ENCODE assay signal across 16 cellular contexts in the genomic region with DNA sequence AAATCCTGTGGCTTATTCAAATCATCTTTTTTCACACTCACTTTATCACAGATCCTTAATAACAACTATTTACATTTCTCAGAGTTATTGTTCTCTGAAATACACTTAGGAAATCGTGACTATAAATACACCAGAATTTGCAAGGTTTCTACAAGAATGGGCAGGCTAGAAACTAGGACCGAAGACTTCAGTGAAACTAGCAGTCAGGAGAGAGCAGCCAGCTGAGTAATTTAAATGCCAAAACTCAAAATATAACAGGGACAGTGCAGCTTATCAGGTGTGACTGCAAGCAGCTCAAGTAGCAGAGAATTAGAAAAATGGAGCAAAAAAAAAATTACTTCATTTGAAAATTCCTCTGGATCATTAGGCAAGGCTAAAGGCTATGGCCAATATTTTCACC.
A peak's percentile ranks its signal among the peaks of the same experiment; 100 is the strongest.
DNase-seq lines count a peak whose midpoint lies in the region; ATAC-seq and TF ChIP-seq lines count a peak whose summit lies in the region.
"Had no signal": no experiment of that assay in that cellular context is flagged by ENCODE, and none has a peak within 500 bp of the region (broad histone marks: within the 10 kb centered on the region; RNA-seq: fewer than 3 reads in every experiment).

No MANE protein-coding gene starts in this region.

- H3K9me3 Mint-ChIP-seq in immature natural killer cell, result peaks cover 0 to 4% (median 0%) of the 10 kb centered on the region in 6 donors
- H3K9me3 Mint-ChIP-seq: CD4-positive, alpha-beta T cell; GM23338 had no signal

- no TSS peak for BruUV-seq in Panc1 (replicated peaks; lab: Mats Ljungman, UMichigan)

- no peak overlapping the region for H3K4me3 ChIP-seq in Panc1 (ENCODE audit: low read depth in 2 of 2, low read length in 2 of 2)
- H3K4me3 ChIP-seq: GM12878, GM23338 had no signal

- DNase-seq in Panc1 (ENCODE audit: low read depth, low spot score) (no peak), immature natural killer cell (no peak), OCI-M1 (lab: John Stamatoyannopoulos, UW) (no peak)
- DNase-seq: C1 segment of cervical spinal cord; Calu3; CD4-positive, alpha-beta T cell; DMS 273 treated with DMSO at 0.1 percent for 48 hours; H7 had no signal

- POLR2A ChIA-PET in Panc1 (lab: Charles Lee), result no interaction called here

- H3K27me3 ChIP-seq in Panc1 (ENCODE audit: control insufficient read depth, insufficient read depth, low read length), result no peaks in the 10 kb centered on the region

- TF ChIP-seq CTCF in Panc1 (IDR thresholded peaks at IDR 0.05), result no peak

- in situ Hi-C loops in Panc1 (cut with HindIII; ENCODE audit: low pct_unique_long_range_greater_than_20kb, low sequenced_read_pairs), result no loop called here

- no peaks in the 10 kb centered on the region for H3K4me1 Mint-ChIP-seq in immature natural killer cell
- H3K4me1 Mint-ChIP-seq: B cell had no signal

- H3K27ac Mint-ChIP-seq in immature natural killer cell, result no peak overlapping the region
- H3K27ac Mint-ChIP-seq: B cell; CD4-positive, alpha-beta T cell; GM23338 had no signal

- peak overlapping the region; percentile 75 for H3K27ac ChIP-seq in Panc1 (ENCODE audit: low read length)

- no peaks in the 10 kb centered on the region for H3K4me1 ChIP-seq in Panc1 (ENCODE audit: control insufficient read depth, insufficient read depth, low read length)

- ATAC-seq in GM19035 (IDR thresholded peaks at IDR 0.05; ENCODE audit: unreplicated experiment), result peak; percentile 46
- ATAC-seq in HG03066 (IDR thresholded peaks at IDR 0.05; ENCODE audit: low read depth, unreplicated experiment), result peak; percentile 54
- no peak for ATAC-seq in Panc1
- no peak for ATAC-seq in HG02759 (IDR thresholded peaks at IDR 0.05; ENCODE audit: unreplicated experiment)
- no peak for ATAC-seq in GM21528 (IDR thresholded peaks at IDR 0.05; ENCODE audit: low FRiP score, unreplicated experiment)
- ATAC-seq: GM12878, GM23338, HepG2 had no signal

- peaks cover 0 to 2% (median under 1%) of the 10 kb centered on the region in 3 donors for H3K27me3 Mint-ChIP-seq in immature natural killer cell (ENCODE audit: low read depth in 3 of 3)
- H3K27me3 Mint-ChIP-seq: B cell; CD4-positive, alpha-beta T cell had no signal

- H3K36me3 Mint-ChIP-seq in immature natural killer cell, result no peaks in the 10 kb centered on the region

- no peaks in the 10 kb centered on the region for H3K36me3 ChIP-seq in Panc1 (ENCODE audit: control insufficient read depth, insufficient read depth, low read length)

- intact Hi-C loops in Panc1 (cut with micrococcal nuclease; ENCODE audit: unreplicated experiment), result no loop called here

- H3K4me3 Mint-ChIP-seq in immature natural killer cell, result no peak overlapping the region
- H3K4me3 Mint-ChIP-seq: B cell; CD4-positive, alpha-beta T cell; GM23338 had no signal

- H3K9me3 ChIP-seq in Panc1 (ENCODE audit: control insufficient read depth, insufficient read depth, low read depth, low read length), result no peaks in the 10 kb centered on the region

- CTCF ChIA-PET in Panc1 (lab: Charles Lee), result no interaction called here

Comparison
In these comparisons a context has a peak if more than half of its experiments do, and no peak if none do; other contexts are left out.
1. ATAC-seq: peak in GM19035 (single experiment) and HG03066 (single experiment); none in Panc1 (single experiment), HG02759 (single experiment) and GM21528 (single experiment).